In the genomic region with DNA sequence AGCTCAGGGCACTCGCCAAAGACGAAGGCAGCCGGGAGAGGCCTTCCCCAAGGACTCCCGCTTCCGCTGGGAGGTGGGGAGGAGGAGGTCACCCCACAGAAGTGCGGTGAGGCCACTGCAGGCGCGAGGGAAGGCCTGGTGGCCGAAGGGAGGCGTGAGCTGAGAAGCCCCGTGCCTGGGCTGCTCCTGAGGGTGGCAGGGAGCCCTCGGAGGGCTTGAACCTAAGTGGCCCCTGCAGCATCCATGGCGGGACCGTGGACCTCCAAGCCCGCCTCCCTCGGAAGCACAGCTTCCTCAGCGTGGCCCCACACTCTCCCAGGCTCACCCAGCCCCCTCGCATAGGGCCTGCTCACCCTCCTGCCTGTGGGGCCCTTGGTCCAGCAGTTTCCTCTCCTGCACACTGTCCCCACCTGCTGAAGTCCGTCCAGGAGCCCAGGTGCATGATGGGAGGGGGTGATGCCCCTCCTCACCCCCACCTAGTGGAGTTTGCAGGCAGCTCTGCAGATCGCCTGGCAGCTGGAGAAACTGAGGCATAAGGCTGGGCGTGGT, we compare ENCODE assay signal across 20 cellular contexts. TPM values are rescaled to one million over a fixed set of nuclear protein-coding genes. Genes with fewer than 3 reads are reported as not detected.
"Had no signal": no experiment of that assay in that cellular context is flagged by ENCODE, and none has a peak within 500 bp of the region (broad histone marks: within the 10 kb centered on the region; RNA-seq: fewer than 3 reads in every experiment).

No MANE protein-coding gene starts in this region.

- H3K27me3 ChIP-seq: dorsolateral prefrontal cortex, vagina had no signal

- H3K4me1 ChIP-seq: gastrocnemius medialis had no signal

- ATAC-seq: activated CD8-positive, alpha-beta T cell treated with anti-CD3 and anti-CD28 coated beads for 36 hours; activated T-cell treated with anti-CD3 and anti-CD28 coated beads, Interleukin-2, amount 50 U/mL, for 4 hours; gastrocnemius medialis; heart left ventricle; right cardiac atrium; stimulated activated naive B cell treated with anti-CD40 and anti-IgM and Interleukin-4, amounts not matched to agents 10 μg/mL and 1 μg/mL and 100 μg/mL, for 72 hours had no signal

- H3K36me3 Mint-ChIP-seq: stimulated activated naive B cell treated with anti-CD40 and anti-IgM and Interleukin-4, amounts not matched to agents 10 μg/mL and 1 μg/mL and 100 μg/mL, for 72 hours had no signal

- H3K4me1 Mint-ChIP-seq: endodermal cell; nephron; stimulated activated naive B cell treated with anti-CD40 and anti-IgM and Interleukin-4, amounts not matched to agents 10 μg/mL and 1 μg/mL and 100 μg/mL, for 72 hours had no signal

- DNase-seq: activated CD4-positive, alpha-beta T cell treated with anti-CD3 and anti-CD28 coated beads for 48 hours; activated CD8-positive, alpha-beta T cell treated with anti-CD3 and anti-CD28 coated beads for 36 hours; activated effector memory CD4-positive, alpha-beta T cell treated with Interleukin-2 at 50 U/mL for 16 hours; activated naive CD4-positive, alpha-beta T cell treated with anti-CD3 and anti-CD28 coated beads, Interleukin-2, amount 50 U/mL, for 16 hours; activated T-cell treated with anti-CD3 and anti-CD28 coated beads, Interleukin-2, amount 50 U/mL, for 4 hours; dorsolateral prefrontal cortex; endodermal cell; gastrocnemius medialis; heart left ventricle; stimulated activated CD4-positive, alpha-beta T cell treated with anti-CD3 and anti-CD28 coated beads, Interleukin-15, amount 100 ng/mL, for 24 hours; stimulated activated CD4-positive, alpha-beta T cell treated with anti-CD3 and anti-CD28 coated beads, Interleukin-4, amount 100 ng/mL, for 1 hour; stimulated activated naive B cell treated with anti-CD40 and anti-IgM and Interleukin-4, amounts not matched to agents 10 μg/mL and 1 μg/mL and 100 μg/mL, for 72 hours; thyroid gland had no signal

- H3K27ac ChIP-seq: dorsolateral prefrontal cortex, gastrocnemius medialis, heart left ventricle, prostate gland, skin epidermis, thyroid gland, vagina had no signal

- H3K36me3 ChIP-seq: gastrocnemius medialis, heart left ventricle, prostate gland, thyroid gland, vagina had no signal

- H3K4me3 Mint-ChIP-seq: activated CD8-positive, alpha-beta T cell treated with anti-CD3 and anti-CD28 coated beads for 36 hours; activated T-cell treated with anti-CD3 and anti-CD28 coated beads, Interleukin-2, amount 50 U/mL, for 4 hours; endodermal cell; nephron; stimulated activated naive B cell treated with anti-CD40 and anti-IgM and Interleukin-4, amounts not matched to agents 10 μg/mL and 1 μg/mL and 100 μg/mL, for 72 hours had no signal

- H3K9me3 Mint-ChIP-seq: activated CD8-positive, alpha-beta T cell treated with anti-CD3 and anti-CD28 coated beads for 36 hours; activated T-cell treated with anti-CD3 and anti-CD28 coated beads, Interleukin-2, amount 50 U/mL, for 4 hours; endodermal cell; nephron; stimulated activated naive B cell treated with anti-CD40 and anti-IgM and Interleukin-4, amounts not matched to agents 10 μg/mL and 1 μg/mL and 100 μg/mL, for 72 hours had no signal

- H3K4me3 ChIP-seq: dorsolateral prefrontal cortex, gastrocnemius medialis, heart left ventricle, prostate gland, skin epidermis, thyroid gland, vagina had no signal

- H3K9me3 ChIP-seq: gastrocnemius medialis, heart left ventricle, prostate gland, thyroid gland, vagina had no signal

- H3K27ac Mint-ChIP-seq: activated CD8-positive, alpha-beta T cell treated with anti-CD3 and anti-CD28 coated beads for 36 hours; endodermal cell; nephron; stimulated activated naive B cell treated with anti-CD40 and anti-IgM and Interleukin-4, amounts not matched to agents 10 μg/mL and 1 μg/mL and 100 μg/mL, for 72 hours had no signal

RNA-seq across cellular contexts. Expression of gene EFNA2, which starts 25.9 kb away (rescaled TPM):
- total RNA-seq: activated CD8-positive, alpha-beta T cell treated with anti-CD3 and anti-CD28 coated beads for 36 hours; activated T-cell treated with anti-CD3 and anti-CD28 coated beads, Interleukin-2, amount 50 U/mL, for 4 hours; gastrocnemius medialis; heart left ventricle; lower leg skin; omental fat pad; prostate gland; right cardiac atrium; thyroid gland; vagina had no signal
